ENCODE assay signal across 1 cellular context in genomic region chr13:97426695-97427094, GRCh38.
TF ChIP-seq lines count a peak whose summit lies in the region.

No MANE protein-coding gene starts in this region.

TF ChIP-seq in HepG2, 621 proteins besides CTCF, POLR2A, EP300 and RAD21 (continued from another document):
- peak; percentile 53; the same call in 1 of the 2 replicates for TF ChIP-seq HNF1A (IDR thresholded peaks at IDR 0.05; ENCODE audit: low read depth)
- TF ChIP-seq HNF1A (CRISPR knock-in tag; IDR thresholded peaks at IDR 0.05; ENCODE audit: borderline replicate concordance) = peak; percentile 32; the same call in 1 of the 2 replicates
- TF ChIP-seq SKI (IDR thresholded peaks at IDR 0.05; ENCODE audit: partially characterized antibody) = no peak
- no peak for TF ChIP-seq HCFC1 (IDR thresholded peaks at IDR 0.05; ENCODE audit: low read depth, low read length)
- no peak for TF ChIP-seq ZNF24 (IDR thresholded peaks at IDR 0.05)
- TF ChIP-seq GATAD2A (CRISPR knock-in tag; IDR thresholded peaks at IDR 0.05) = 0 out of 2 replicates have a peak, but pooled peaks have one; percentile 13
- no peak for TF ChIP-seq LRRFIP1 (CRISPR knock-in tag; conservative IDR thresholded peaks at IDR 0.05)
